8 cellular contexts compared by ENCODE assay signal in the genomic region with DNA sequence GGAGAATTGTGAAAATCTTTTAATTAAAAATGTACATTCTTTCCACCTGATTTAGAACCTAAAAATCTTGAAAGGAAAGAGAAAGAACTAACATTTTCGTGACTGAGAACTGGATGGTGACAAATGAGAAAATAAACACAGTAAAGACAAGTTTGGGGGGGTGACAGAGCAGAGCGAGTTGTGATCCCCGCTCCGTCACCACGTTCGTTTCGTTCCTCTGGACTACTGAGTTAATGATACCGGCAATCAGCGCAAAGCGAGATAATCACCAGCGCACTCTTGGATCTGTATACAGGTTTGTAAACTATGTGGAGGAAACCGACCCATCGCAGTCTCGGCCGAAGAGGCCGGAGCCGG. TPM values are rescaled to one million over a fixed set of nuclear protein-coding genes. Genes with fewer than 3 reads are reported as not detected.
A peak's percentile ranks its signal among the peaks of the same experiment; 100 is the strongest.
DNase-seq lines count a peak whose midpoint lies in the region; ATAC-seq and TF ChIP-seq lines count a peak whose summit lies in the region.

No MANE protein-coding gene starts in this region.

- H3K4me3 ChIP-seq in SJCRH30 (peak overlapping the region; percentile 73), sigmoid colon (peak overlapping the region; percentile 71 to 95 (median 86))

- no peak for DNase-seq in SJCRH30
- no peak for DNase-seq in foreskin keratinocyte
- DNase-seq in sigmoid colon: no peak
- no peak for DNase-seq in NCI-H1436 (lab: John Stamatoyannopoulos, UW)
- no peak for DNase-seq in NOMO-1 treated with dmso at 0.1 percent for 144 hours (lab: John Stamatoyannopoulos, UW; ENCODE audit: unreplicated experiment)

- no peaks in the 10 kb centered on the region for H3K9me3 ChIP-seq in SJCRH30 (replicated peaks)
- no peaks in the 10 kb centered on the region for H3K9me3 ChIP-seq in sigmoid colon

- H3K36me3 ChIP-seq in SJCRH30 (no peaks in the 10 kb centered on the region), sigmoid colon (no peaks in the 10 kb centered on the region)

- intact Hi-C loops in sigmoid colon (cut with DNase I): loop anchor here (1.0 to 10.0 kb wide), 4 partner anchors 9 to 354 kb away; partner anchors contain the start of gene USF1

- 2 to 7% methylated on average over 17 of the region's 17 CpGs for WGBS in sigmoid colon, 2 donors

- TF ChIP-seq EP300 in sigmoid colon (IDR thresholded peaks at IDR 0.05): no peak

- H3K27ac ChIP-seq in SJCRH30 (peak overlapping the region; percentile 89), foreskin keratinocyte (peak overlapping the region; percentile 91), sigmoid colon (peak overlapping the region; percentile 96 to 100 (median 98))

- ATAC-seq in GM19395 (IDR thresholded peaks at IDR 0.05; ENCODE audit: unreplicated experiment): peak; percentile 18
- no peak for ATAC-seq in foreskin keratinocyte
- no peak for ATAC-seq in GM19463 (IDR thresholded peaks at IDR 0.05; ENCODE audit: unreplicated experiment)
- ATAC-seq in HG03196 (IDR thresholded peaks at IDR 0.05; ENCODE audit: unreplicated experiment): no peak

- TF ChIP-seq CTCF in foreskin keratinocyte (conservative IDR thresholded peaks at IDR 0.05): no peak
- TF ChIP-seq CTCF in sigmoid colon (IDR thresholded peaks at IDR 0.05): no peak

- no peak for TF ChIP-seq POLR2A in sigmoid colon (IDR thresholded peaks at IDR 0.05)

- no peaks in the 10 kb centered on the region for H3K27me3 ChIP-seq in SJCRH30
- H3K27me3 ChIP-seq in foreskin keratinocyte: no peaks in the 10 kb centered on the region
- no peaks in the 10 kb centered on the region for H3K27me3 ChIP-seq in sigmoid colon

- 0 out of 2 replicates have a peak, but pooled peaks cover 4% of the 10 kb centered on the region for H3K4me1 ChIP-seq in SJCRH30
- H3K4me1 ChIP-seq in foreskin keratinocyte: peaks cover 6% of the 10 kb centered on the region
- H3K4me1 ChIP-seq in sigmoid colon: peaks cover 0 to 15% (median 13%) of the 10 kb centered on the region in 4 donors

RNA-seq across cellular contexts. Expression of gene CFAP126, which starts 31.2 kb away (rescaled TPM):
- not detected in 2 replicates for total RNA-seq in SJCRH30 (2014; rRNA removed; shearing (Covaris generic))
- total RNA-seq in foreskin keratinocyte (not detected in 2 replicates), sigmoid colon (not detected)
- polyA plus RNA-seq in foreskin keratinocyte (not detected in 2 replicates), sigmoid colon (not detected)
